ENCODE assay signal across 6 cellular contexts in the genomic region with DNA sequence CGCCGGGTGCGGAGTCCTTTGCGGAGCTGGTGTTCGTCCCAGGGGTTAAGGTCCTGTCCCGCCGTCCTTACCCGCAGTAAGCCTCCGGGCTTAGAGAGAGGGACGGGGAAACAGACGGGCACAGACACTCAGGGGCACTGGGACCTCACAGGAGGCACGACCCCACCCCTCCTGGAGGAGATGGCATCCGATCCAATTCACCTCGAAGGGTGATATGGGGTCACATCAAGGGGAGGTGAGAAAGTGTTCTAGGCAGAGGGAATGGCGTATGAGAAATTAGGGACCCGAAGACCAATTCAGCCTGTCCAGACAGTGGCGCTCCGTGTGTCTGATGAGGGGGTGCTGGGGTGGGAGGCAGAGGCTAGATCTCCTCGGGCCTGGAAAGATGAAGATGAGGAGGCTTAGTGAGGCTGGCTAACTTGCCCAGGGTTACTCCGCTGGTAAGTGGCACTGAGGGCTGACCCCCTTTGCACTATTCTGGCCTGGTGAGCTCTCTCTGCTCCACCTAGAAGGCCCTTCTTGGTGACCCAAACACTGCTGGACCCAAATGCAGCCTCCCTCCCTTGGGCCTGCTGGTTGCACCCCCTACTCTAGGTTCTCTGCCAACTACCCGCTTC. TPM values are rescaled to one million over a fixed set of nuclear protein-coding genes. Genes with fewer than 3 reads are reported as not detected.
DNase-seq lines count a peak whose midpoint lies in the region; ATAC-seq, FAIRE-seq and TF ChIP-seq lines count a peak whose summit lies in the region.

No MANE protein-coding gene starts in this region.

- POLR2A ChIA-PET in A549 (lab: Yijun Ruan, JAX): interaction anchor here (0.7 to 3.5 kb wide), 7 partner anchors 14 to 99 kb away, joined by 3 to 47 read pairs (median 5); a partner anchor contains a TSS

- TF ChIP-seq CTCF in A549 (IDR thresholded peaks at IDR 0.05): no peak
- TF ChIP-seq CTCF in Peyer's patch (IDR thresholded peaks at IDR 0.05): peak in 1 of 6 experiments; percentile 13
- TF ChIP-seq CTCF in WERI-Rb-1 (IDR thresholded peaks at IDR 0.05; ENCODE audit: low read depth, low read length): no peak

- CTCF ChIA-PET in A549 (lab: Yijun Ruan, JAX): interaction anchor here (1.4 to 4.5 kb wide), 6 partner anchors 10 to 89 kb away, joined by 5 to 23 read pairs (median 11); a partner anchor contains a TSS

- TF ChIP-seq EP300 in A549 (IDR thresholded peaks at IDR 0.05): no peak

- H3K27ac ChIP-seq in A549: peak overlapping the region; percentile 97 to 98
- H3K27ac ChIP-seq in Peyer's patch: peak overlapping the region; percentile 85 to 95 (median 88)
- peak overlapping the region; percentile 100 for H3K27ac ChIP-seq in iPS-18a (ENCODE audit: low read length)
- H3K27ac ChIP-seq in WERI-Rb-1: no peak overlapping the region

- H3K4me2 ChIP-seq in A549: peak overlapping the region; percentile 96

- no peaks in the 10 kb centered on the region for H3K36me3 ChIP-seq in Peyer's patch
- H3K36me3 ChIP-seq in iPS-18a (ENCODE audit: control insufficient read depth, low read depth, low read length): no peaks in the 10 kb centered on the region
- H3K36me3 ChIP-seq in WERI-Rb-1: no peaks in the 10 kb centered on the region

- no peak for FAIRE-seq in A549 (lab: Jason Lieb, UNC)

- WGBS in A549 (ENCODE audit: missing lambda C conversion rate): 28% methylated on average over 16 of the region's 21 CpGs

- H3K4me1 ChIP-seq in A549 (peaks cover 5% of the 10 kb centered on the region; the same call in 1 of the 3 replicates), Peyer's patch (peaks cover 0 to 10% (median 2%) of the 10 kb centered on the region in 4 donors), iPS-18a (ENCODE audit: control insufficient read depth, low read depth, low read length) (peaks cover 6% of the 10 kb centered on the region)

- H3K9ac ChIP-seq in iPS-18a (ENCODE audit: low read length): peak overlapping the region; percentile 97

- H3K4me3 ChIP-seq in A549 (peak overlapping the region; percentile 51), Peyer's patch (peak overlapping the region; percentile 45 to 59 (median 50)), iPS-18a (ENCODE audit: low read length) (peak overlapping the region; percentile 60), WERI-Rb-1 (ENCODE audit: low read depth, low read length) (no peak overlapping the region)

- peak; percentile 12 to 38 for ATAC-seq in A549
- no peak for ATAC-seq in HG02884 (IDR thresholded peaks at IDR 0.05; ENCODE audit: unreplicated experiment)

- H3K27me3 ChIP-seq in Peyer's patch: no peaks in the 10 kb centered on the region
- no peaks in the 10 kb centered on the region for H3K27me3 ChIP-seq in iPS-18a (ENCODE audit: control insufficient read depth, insufficient read depth, low read length)
- H3K27me3 ChIP-seq in WERI-Rb-1 (ENCODE audit: insufficient read depth, low read depth, severe bottlenecking): no peaks in the 10 kb centered on the region

- H3K9me3 ChIP-seq in A549 (no peaks in the 10 kb centered on the region), Peyer's patch (no peaks in the 10 kb centered on the region), iPS-18a (ENCODE audit: control insufficient read depth, low read depth, low read length) (no peaks in the 10 kb centered on the region), WERI-Rb-1 (ENCODE audit: severe bottlenecking) (no peaks in the 10 kb centered on the region)

- no peak for DNase-seq in A549 (ENCODE audit: low read depth in 1 of 2, low spot score in 1 of 2)
- DNase-seq in Peyer's patch: no peak
- no peak for DNase-seq in SHP77 (lab: John Stamatoyannopoulos, UW)
- no peak for DNase-seq in WERI-Rb-1

- TF ChIP-seq POLR2A in A549 (IDR thresholded peaks at IDR 0.05; ENCODE audit: low read length) (no peak), Peyer's patch (IDR thresholded peaks at IDR 0.05) (no peak)

- no peak for TF ChIP-seq RAD21 in A549 (conservative IDR thresholded peaks at IDR 0.05 in 1 of 2, IDR thresholded peaks at IDR 0.05 in 1 of 2)

TF ChIP-seq in A549, 52 proteins besides CTCF, POLR2A, EP300 and RAD21:
- TF ChIP-seq, protein P1, sequence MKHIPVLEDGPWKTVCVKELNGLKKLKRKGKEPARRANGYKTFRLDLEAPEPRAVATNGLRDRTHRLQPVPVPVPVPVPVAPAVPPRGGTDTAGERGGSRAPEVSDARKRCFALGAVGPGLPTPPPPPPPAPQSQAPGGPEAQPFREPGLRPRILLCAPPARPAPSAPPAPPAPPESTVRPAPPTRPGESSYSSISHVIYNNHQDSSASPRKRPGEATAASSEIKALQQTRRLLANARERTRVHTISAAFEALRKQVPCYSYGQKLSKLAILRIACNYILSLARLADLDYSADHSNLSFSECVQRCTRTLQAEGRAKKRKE (CRISPR knock-in tag; IDR thresholded peaks at IDR 0.05; ENCODE audit: low read depth): no peak

RNA-seq across cellular contexts. Expression of a gene that starts 12.1 kb away (rescaled TPM):
- polyA plus RNA-seq in A549 (2011; rRNA removed) (4.2 and 4.7 TPM in 2 replicates), A549 (2017; fragmentation: RNase III; extraction: RNeasy Plus Mini Kit Qiagen cat#74134 plus additional on column Dnase treatment) (4.5 to 8.9 TPM (median 7.4 TPM) in 3 replicates)
- 3.9 and 4.5 TPM in 2 replicates for polyA plus RNA-seq in A549 (2012; cell fraction: cytosol; rRNA removed)
- polyA plus RNA-seq in A549 (2012; cell fraction: nucleus; rRNA removed): 28.1 and 33.9 TPM in 2 replicates
- polyA minus RNA-seq in A549 (2011; rRNA and poly(A)+ RNA removed): 3.5 and 4.6 TPM in 2 replicates
- 1 to 10 TPM; 2.6 to 7.4 (median 3.5) TPM for total RNA-seq in Peyer's patch

RNA-seq across cellular contexts. Expression of a gene that starts 13.3 kb away (rescaled TPM):
- polyA plus RNA-seq in A549 (2011; rRNA removed): 0.21 TPM in 1 of 2 replicates, not detected in the other
- 0.48 and 0.92 TPM in 2 replicates for polyA plus RNA-seq in A549 (2012; cell fraction: cytosol; rRNA removed)
- 0.70 and 0.84 TPM in 2 replicates for polyA plus RNA-seq in A549 (2012; cell fraction: nucleus; rRNA removed)
- polyA plus RNA-seq in A549 (2017; fragmentation: RNase III; extraction: RNeasy Plus Mini Kit Qiagen cat#74134 plus additional on column Dnase treatment): 0.12 to 0.18 TPM in 2 of 3 replicates, not detected in the other
- not detected in 2 replicates for polyA minus RNA-seq in A549 (2011; rRNA and poly(A)+ RNA removed)
- 1 to 10 TPM in 1 of 4 donors, not detected in 3; 3.5 TPM for total RNA-seq in Peyer's patch

RNA-seq across cellular contexts. Expression of a gene that starts 20.3 kb away (rescaled TPM):
- polyA plus RNA-seq in A549 (2011; rRNA removed) (12.6 and 16.0 TPM in 2 replicates), A549 (2017; fragmentation: RNase III; extraction: RNeasy Plus Mini Kit Qiagen cat#74134 plus additional on column Dnase treatment) (10.9 to 11.6 TPM (median 11.2 TPM) in 3 replicates)
- polyA plus RNA-seq in A549 (2012; cell fraction: cytosol; rRNA removed): 20.0 and 21.0 TPM in 2 replicates
- polyA plus RNA-seq in A549 (2012; cell fraction: nucleus; rRNA removed): 109 and 111 TPM in 2 replicates
- 19.7 and 20.1 TPM in 2 replicates for polyA minus RNA-seq in A549 (2011; rRNA and poly(A)+ RNA removed)
- total RNA-seq in Peyer's patch: 10 to 100 TPM in 3 of 4 donors, 1 to 10 TPM in 1; 7.7 to 28.1 (median 23.5) TPM

RNA-seq across cellular contexts. Expression of a gene that starts 22.6 kb away (rescaled TPM):
- polyA plus RNA-seq in A549 (2011; rRNA removed): 0.14 and 0.25 TPM in 2 replicates
- polyA plus RNA-seq in A549 (2012; cell fraction: cytosol; rRNA removed): 0.29 and 0.36 TPM in 2 replicates
- polyA plus RNA-seq in A549 (2012; cell fraction: nucleus; rRNA removed): 2.8 and 2.9 TPM in 2 replicates
- 0.22 to 0.32 TPM (median 0.25 TPM) in 3 replicates for polyA plus RNA-seq in A549 (2017; fragmentation: RNase III; extraction: RNeasy Plus Mini Kit Qiagen cat#74134 plus additional on column Dnase treatment)
- 0.08 and 0.63 TPM in 2 replicates for polyA minus RNA-seq in A549 (2011; rRNA and poly(A)+ RNA removed)
- 1 to 10 TPM in 2 of 4 donors, under 1 TPM in 2; 0.27 to 2.5 (median 0.79) TPM for total RNA-seq in Peyer's patch

RNA-seq across cellular contexts. Expression of a gene that starts 32.5 kb away (rescaled TPM):
- 0.04 and 0.09 TPM in 2 replicates for polyA plus RNA-seq in A549 (2011; rRNA removed)
- 0.05 TPM in 2 replicates for polyA plus RNA-seq in A549 (2012; cell fraction: cytosol; rRNA removed)
- 0.27 and 0.30 TPM in 2 replicates for polyA plus RNA-seq in A549 (2012; cell fraction: nucleus; rRNA removed)
- polyA plus RNA-seq in A549 (2017; fragmentation: RNase III; extraction: RNeasy Plus Mini Kit Qiagen cat#74134 plus additional on column Dnase treatment): 0.07 to 0.08 TPM in 2 of 3 replicates, not detected in the other
- polyA minus RNA-seq in A549 (2011; rRNA and poly(A)+ RNA removed): 0.25 TPM in 1 of 2 replicates, not detected in the other
- 10 to 100 TPM in 3 of 4 donors, 1 to 10 TPM in 1; 5.0 to 59.8 (median 28.6) TPM for total RNA-seq in Peyer's patch
